ENCODE assay signal across 8 cellular contexts in genomic region chr2:130963849-130964793, GRCh38.
DNase-seq lines count a peak whose midpoint lies in the region; ATAC-seq and TF ChIP-seq lines count a peak whose summit lies in the region.

No MANE protein-coding gene starts in this region.

- H3K4me1 Mint-ChIP-seq in CD14-positive monocyte: peaks cover 13% of the 10 kb centered on the region

- H3K9me3 ChIP-seq in HEK293 (ENCODE audit: control insufficient read depth, insufficient read depth, low read depth, low read length): no peaks in the 10 kb centered on the region
- no peaks in the 10 kb centered on the region for H3K9me3 ChIP-seq in lower lobe of right lung

- in situ Hi-C loops in astrocyte of the cerebellum (cut with HindIII; ENCODE audit: low sequenced_read_pairs): no loop called here

- peaks cover 0 to 2% of the 10 kb centered on the region in 2 donors for H3K36me3 Mint-ChIP-seq in CD14-positive monocyte

- CTCF ChIA-PET in HEK293 (lab: Yijun Ruan, JAX): interaction anchor here (0.6 to 3.2 kb wide), 13 partner anchors 10 to 1684 kb away, joined by 3 to 17 read pairs (median 3); no protein-coding TSS in a partner anchor

- H3K27me3 ChIP-seq in lower lobe of right lung (ENCODE audit: low read depth): peaks cover 57% of the 10 kb centered on the region

- H3K4me1 ChIP-seq in HEK293 (ENCODE audit: control insufficient read depth, insufficient read depth, low read length): no peaks in the 10 kb centered on the region
- peaks cover 6% of the 10 kb centered on the region for H3K4me1 ChIP-seq in lower lobe of right lung

- H3K36me3 ChIP-seq in HEK293 (ENCODE audit: control insufficient read depth in 2 of 2, insufficient read depth in 1 of 2, low read length in 2 of 2) (no peaks in the 10 kb centered on the region), lower lobe of right lung (no peaks in the 10 kb centered on the region)

- H3K9me3 Mint-ChIP-seq in CD14-positive monocyte: peaks cover 0 to 13% (median 2%) of the 10 kb centered on the region in 7 donors

- intact Hi-C loops in CD14-positive monocyte (cut with micrococcal nuclease): no loop called here
- intact Hi-C loops in lower lobe of right lung (cut with DNase I): no loop called here

- H3K4me3 Mint-ChIP-seq in CD14-positive monocyte: peak overlapping the region; percentile 25 to 85

- POLR2A ChIA-PET in HEK293 (lab: Yijun Ruan, JAX): interaction anchor here (0.6 kb wide), 1 partner anchor 59 kb away, joined by 5 read pairs; no protein-coding TSS in a partner anchor

- TF ChIP-seq CTCF in CD14-positive monocyte (IDR thresholded peaks at IDR 0.05) (no peak), HEK293 (tag by site-specific recombination; IDR thresholded peaks at IDR 0.05) (peak; percentile 93), astrocyte of the cerebellum (IDR thresholded peaks at IDR 0.05; ENCODE audit: low read depth, low read length, missing control alignments) (peak; percentile 31), lower lobe of right lung (IDR thresholded peaks at IDR 0.05) (no peak)

- H3K27ac ChIP-seq in HEK293 (ENCODE audit: extremely low read depth, low read depth, low read length): no peak overlapping the region
- H3K27ac ChIP-seq in lower lobe of right lung: no peak overlapping the region

- H3K27me3 Mint-ChIP-seq in CD14-positive monocyte (ENCODE audit: low read depth in 3 of 3): peaks cover 45 to 58% (median 57%) of the 10 kb centered on the region in 3 donors

- peak overlapping the region in 2 of 7 donors; percentile 1 to 65 for H3K27ac Mint-ChIP-seq in CD14-positive monocyte

- peak overlapping the region; percentile 43 for H3K4me3 ChIP-seq in HEK293 (ENCODE audit: low read depth, low read length)
- no peak overlapping the region for H3K4me3 ChIP-seq in astrocyte of the cerebellum (ENCODE audit: low read depth, low read length)
- H3K4me3 ChIP-seq in lower lobe of right lung: peak overlapping the region; percentile 11

- ATAC-seq in lower lobe of right lung: peak in 1 of 2 donors; percentile 38
- no peak for ATAC-seq in GM18520 (IDR thresholded peaks at IDR 0.05; ENCODE audit: unreplicated experiment)
- no peak for ATAC-seq in HG03432 (IDR thresholded peaks at IDR 0.05; ENCODE audit: unreplicated experiment)

- DNase-seq in CD14-positive monocyte (ENCODE audit: low spot score) (no peak), astrocyte of the cerebellum (ENCODE audit: low read depth) (no peak), lower lobe of right lung (no peak), NCI-H2081 treated with DMSO at 0.1 percent for 48 hours (lab: John Stamatoyannopoulos, UW) (no peak)
- DNase-seq in activated effector memory CD4-positive, alpha-beta T cell treated with anti-CD3 and anti-CD28 coated beads, Interleukin-2, amount 50 U/mL, for 16 hours: no peak

TF ChIP-seq in HEK293, 187 proteins besides CTCF, POLR2A, EP300 and RAD21 (continues in another document):
- TF ChIP-seq ZXDB (tag by site-specific recombination; IDR thresholded peaks at IDR 0.05) (0 out of 2 replicates have a peak, but pooled peaks have one; percentile 32), PBX3 (CRISPR knock-in tag; IDR thresholded peaks at IDR 0.05) (peak; percentile 29; the same call in 1 of the 2 replicates), ZBTB20 (tag by site-specific recombination; IDR thresholded peaks at IDR 0.05) (peak; percentile 34; the same call in 1 of the 2 replicates), MEIS1 (CRISPR knock-in tag; IDR thresholded peaks at IDR 0.05; ENCODE audit: borderline replicate concordance) (no peak), ZNF777 (tag by site-specific recombination; IDR thresholded peaks at IDR 0.05; ENCODE audit: borderline replicate concordance) (0 out of 2 replicates have a peak, but pooled peaks have one; percentile 22), ZFP41 (tag by site-specific recombination; IDR thresholded peaks at IDR 0.05; ENCODE audit: borderline replicate concordance) (no peak), ZNF626 (tag by site-specific recombination; IDR thresholded peaks at IDR 0.05) (no peak), ZNF585B (tag by site-specific recombination; IDR thresholded peaks at IDR 0.05) (no peak), ZNF2 (tag by site-specific recombination; IDR thresholded peaks at IDR 0.05) (0 out of 2 replicates have a peak, but pooled peaks have one; percentile 34), ZNF488 (tag by site-specific recombination; IDR thresholded peaks at IDR 0.05) (no peak), SCRT2 (tag by site-specific recombination; IDR thresholded peaks at IDR 0.05) (peak; percentile 100), PATZ1 (tag by site-specific recombination; IDR thresholded peaks at IDR 0.05) (peak; percentile 80), ZEB2 (tag by site-specific recombination; IDR thresholded peaks at IDR 0.05) (peak; percentile 55), ZNF843 (tag by site-specific recombination; IDR thresholded peaks at IDR 0.05) (no peak), ZBTB26 (tag by site-specific recombination; optimal IDR thresholded peaks at IDR 0.05) (peak; percentile 82), PRDM10 (tag by site-specific recombination; IDR thresholded peaks at IDR 0.05) (peak; percentile 56), ZBTB8A (tag by site-specific recombination; IDR thresholded peaks at IDR 0.05) (peak; percentile 56), ZNF335 (tag by site-specific recombination; conservative IDR thresholded peaks at IDR 0.05) (peak; percentile 93), IKZF3 (tag by site-specific recombination; IDR thresholded peaks at IDR 0.05) (no peak)

Comparison
In these comparisons a context has a peak if more than half of its experiments do, and no peak if none do; other contexts are left out.
1. CTCF ChIP-seq: peak in HEK293 (single experiment) and astrocyte of the cerebellum (single experiment); none in CD14-positive monocyte (single experiment) and lower lobe of right lung (single experiment).